1 cellular context compared by ENCODE assay signal in the genomic region with DNA sequence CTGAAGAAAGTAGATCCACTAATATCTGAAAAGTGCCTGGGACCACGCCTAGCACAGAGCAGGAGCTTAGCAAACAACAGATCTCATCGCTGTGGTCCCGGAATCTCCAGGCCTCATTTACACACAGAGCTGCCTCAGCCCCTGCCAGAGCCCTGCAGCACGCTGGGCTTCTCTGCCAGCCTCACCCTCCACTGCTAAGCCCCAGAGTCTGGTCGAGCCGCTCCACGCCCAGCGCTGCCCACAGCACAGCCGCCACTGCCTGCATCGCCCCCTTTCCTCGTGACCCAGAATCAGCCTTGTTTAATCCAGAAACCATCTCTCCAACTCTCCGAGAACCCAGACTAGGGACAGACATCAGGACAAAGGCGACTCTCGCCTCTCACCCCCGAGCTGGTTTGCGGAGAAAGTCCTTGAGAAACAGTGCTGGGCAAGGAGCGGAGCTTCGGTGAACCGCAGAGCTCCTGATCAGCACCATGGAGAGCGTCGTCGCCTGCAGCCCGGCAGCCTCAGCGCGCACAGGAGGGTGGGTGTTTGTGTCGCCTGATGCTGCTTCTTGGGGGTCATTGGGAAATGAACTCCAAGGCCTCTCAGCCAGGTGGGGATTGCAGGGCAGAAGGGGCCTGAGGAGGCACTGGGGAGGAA.
TF ChIP-seq lines count a peak whose summit lies in the region.

No MANE protein-coding gene starts in this region.

TF ChIP-seq in HepG2, 621 proteins besides CTCF, POLR2A, EP300 and RAD21 (continued from another document and continues in another):
- TF ChIP-seq ZNF275 (CRISPR knock-in tag; IDR thresholded peaks at IDR 0.05; ENCODE audit: borderline replicate concordance) (no peak), GABPA (IDR thresholded peaks at IDR 0.05; ENCODE audit: low read depth, low read length) (no peak), GABPA (CRISPR knock-in tag; IDR thresholded peaks at IDR 0.05; ENCODE audit: low read depth) (no peak), SNAI1 (CRISPR knock-in tag; IDR thresholded peaks at IDR 0.05; ENCODE audit: borderline replicate concordance) (no peak), HNF1B (CRISPR knock-in tag; IDR thresholded peaks at IDR 0.05) (no peak), SKI (IDR thresholded peaks at IDR 0.05; ENCODE audit: partially characterized antibody) (no peak), ZNF12 (CRISPR knock-in tag; IDR thresholded peaks at IDR 0.05) (no peak), RBAK (CRISPR knock-in tag; IDR thresholded peaks at IDR 0.05) (no peak), RARA (CRISPR knock-in tag; IDR thresholded peaks at IDR 0.05) (no peak), REST (IDR thresholded peaks at IDR 0.05; ENCODE audit: borderline replicate concordance in 1 of 2, low read depth in 1 of 2, low read length in 2 of 2) (peak; percentile 96), ZFP41 (CRISPR knock-in tag; IDR thresholded peaks at IDR 0.05; ENCODE audit: borderline replicate concordance) (no peak), PREB (CRISPR knock-in tag; IDR thresholded peaks at IDR 0.05) (no peak), GATAD2A (CRISPR knock-in tag; IDR thresholded peaks at IDR 0.05) (no peak), ZNF441 (CRISPR knock-in tag; IDR thresholded peaks at IDR 0.05; ENCODE audit: borderline replicate concordance) (peak; percentile 41; the same call in 1 of the 2 replicates), SMAD9 (CRISPR knock-in tag; IDR thresholded peaks at IDR 0.05) (no peak), FOXM1 (CRISPR knock-in tag; IDR thresholded peaks at IDR 0.05) (no peak), ZBTB39 (CRISPR knock-in tag; IDR thresholded peaks at IDR 0.05) (no peak), ZNF496 (CRISPR knock-in tag; IDR thresholded peaks at IDR 0.05; ENCODE audit: insufficient replicate concordance) (no peak), HNRNPL (IDR thresholded peaks at IDR 0.05; ENCODE audit: low read depth, low read length) (no peak), NFYB (CRISPR knock-in tag; IDR thresholded peaks at IDR 0.05) (no peak), MTA3 (CRISPR knock-in tag; IDR thresholded peaks at IDR 0.05) (no peak), ZC3H13 (CRISPR knock-in tag; IDR thresholded peaks at IDR 0.05) (peak; percentile 62; the same call in 1 of the 2 replicates), U2AF1 (optimal IDR thresholded peaks at IDR 0.05; ENCODE audit: low read depth, low read length) (no peak), ZBTB25 (CRISPR knock-in tag; IDR thresholded peaks at IDR 0.05) (0 out of 2 replicates have a peak, but pooled peaks have one; percentile 48), SMARCC2 (IDR thresholded peaks at IDR 0.05) (no peak), MYPOP (CRISPR knock-in tag; IDR thresholded peaks at IDR 0.05) (no peak), ZNF546 (CRISPR knock-in tag; conservative IDR thresholded peaks at IDR 0.05) (no peak), ZNF879 (CRISPR knock-in tag; IDR thresholded peaks at IDR 0.05) (no peak), HIVEP1 (CRISPR knock-in tag; IDR thresholded peaks at IDR 0.05) (no peak), NFKBIZ (CRISPR knock-in tag; IDR thresholded peaks at IDR 0.05) (no peak)
- TF ChIP-seq, protein P1, sequence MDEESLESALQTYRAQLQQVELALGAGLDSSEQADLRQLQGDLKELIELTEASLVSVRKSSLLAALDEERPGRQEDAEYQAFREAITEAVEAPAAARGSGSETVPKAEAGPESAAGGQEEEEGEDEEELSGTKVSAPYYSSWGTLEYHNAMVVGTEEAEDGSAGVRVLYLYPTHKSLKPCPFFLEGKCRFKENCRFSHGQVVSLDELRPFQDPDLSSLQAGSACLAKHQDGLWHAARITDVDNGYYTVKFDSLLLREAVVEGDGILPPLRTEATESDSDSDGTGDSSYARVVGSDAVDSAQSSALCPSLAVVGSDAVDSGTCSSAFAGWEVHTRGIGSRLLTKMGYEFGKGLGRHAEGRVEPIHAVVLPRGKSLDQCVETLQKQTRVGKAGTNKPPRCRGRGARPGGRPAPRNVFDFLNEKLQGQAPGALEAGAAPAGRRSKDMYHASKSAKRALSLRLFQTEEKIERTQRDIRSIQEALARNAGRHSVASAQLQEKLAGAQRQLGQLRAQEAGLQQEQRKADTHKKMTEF (CRISPR knock-in tag; IDR thresholded peaks at IDR 0.05): no peak
- TF ChIP-seq, protein P2, sequence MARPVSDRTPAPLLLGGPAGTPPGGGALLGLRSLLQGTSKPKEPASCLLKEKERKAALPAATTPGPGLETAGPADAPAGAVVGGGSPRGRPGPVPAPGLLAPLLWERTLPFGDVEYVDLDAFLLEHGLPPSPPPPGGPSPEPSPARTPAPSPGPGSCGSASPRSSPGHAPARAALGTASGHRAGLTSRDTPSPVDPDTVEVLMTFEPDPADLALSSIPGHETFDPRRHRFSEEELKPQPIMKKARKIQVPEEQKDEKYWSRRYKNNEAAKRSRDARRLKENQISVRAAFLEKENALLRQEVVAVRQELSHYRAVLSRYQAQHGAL (CRISPR knock-in tag; IDR thresholded peaks at IDR 0.05; ENCODE audit: not compliant biosample characterization): no peak
- TF ChIP-seq, protein P3, sequence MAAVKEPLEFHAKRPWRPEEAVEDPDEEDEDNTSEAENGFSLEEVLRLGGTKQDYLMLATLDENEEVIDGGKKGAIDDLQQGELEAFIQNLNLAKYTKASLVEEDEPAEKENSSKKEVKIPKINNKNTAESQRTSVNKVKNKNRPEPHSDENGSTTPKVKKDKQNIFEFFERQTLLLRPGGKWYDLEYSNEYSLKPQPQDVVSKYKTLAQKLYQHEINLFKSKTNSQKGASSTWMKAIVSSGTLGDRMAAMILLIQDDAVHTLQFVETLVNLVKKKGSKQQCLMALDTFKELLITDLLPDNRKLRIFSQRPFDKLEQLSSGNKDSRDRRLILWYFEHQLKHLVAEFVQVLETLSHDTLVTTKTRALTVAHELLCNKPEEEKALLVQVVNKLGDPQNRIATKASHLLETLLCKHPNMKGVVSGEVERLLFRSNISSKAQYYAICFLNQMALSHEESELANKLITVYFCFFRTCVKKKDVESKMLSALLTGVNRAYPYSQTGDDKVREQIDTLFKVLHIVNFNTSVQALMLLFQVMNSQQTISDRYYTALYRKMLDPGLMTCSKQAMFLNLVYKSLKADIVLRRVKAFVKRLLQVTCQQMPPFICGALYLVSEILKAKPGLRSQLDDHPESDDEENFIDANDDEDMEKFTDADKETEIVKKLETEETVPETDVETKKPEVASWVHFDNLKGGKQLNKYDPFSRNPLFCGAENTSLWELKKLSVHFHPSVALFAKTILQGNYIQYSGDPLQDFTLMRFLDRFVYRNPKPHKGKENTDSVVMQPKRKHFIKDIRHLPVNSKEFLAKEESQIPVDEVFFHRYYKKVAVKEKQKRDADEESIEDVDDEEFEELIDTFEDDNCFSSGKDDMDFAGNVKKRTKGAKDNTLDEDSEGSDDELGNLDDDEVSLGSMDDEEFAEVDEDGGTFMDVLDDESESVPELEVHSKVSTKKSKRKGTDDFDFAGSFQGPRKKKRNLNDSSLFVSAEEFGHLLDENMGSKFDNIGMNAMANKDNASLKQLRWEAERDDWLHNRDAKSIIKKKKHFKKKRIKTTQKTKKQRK (IDR thresholded peaks at IDR 0.05; ENCODE audit: low read length): no peak
- TF ChIP-seq, protein P4, sequence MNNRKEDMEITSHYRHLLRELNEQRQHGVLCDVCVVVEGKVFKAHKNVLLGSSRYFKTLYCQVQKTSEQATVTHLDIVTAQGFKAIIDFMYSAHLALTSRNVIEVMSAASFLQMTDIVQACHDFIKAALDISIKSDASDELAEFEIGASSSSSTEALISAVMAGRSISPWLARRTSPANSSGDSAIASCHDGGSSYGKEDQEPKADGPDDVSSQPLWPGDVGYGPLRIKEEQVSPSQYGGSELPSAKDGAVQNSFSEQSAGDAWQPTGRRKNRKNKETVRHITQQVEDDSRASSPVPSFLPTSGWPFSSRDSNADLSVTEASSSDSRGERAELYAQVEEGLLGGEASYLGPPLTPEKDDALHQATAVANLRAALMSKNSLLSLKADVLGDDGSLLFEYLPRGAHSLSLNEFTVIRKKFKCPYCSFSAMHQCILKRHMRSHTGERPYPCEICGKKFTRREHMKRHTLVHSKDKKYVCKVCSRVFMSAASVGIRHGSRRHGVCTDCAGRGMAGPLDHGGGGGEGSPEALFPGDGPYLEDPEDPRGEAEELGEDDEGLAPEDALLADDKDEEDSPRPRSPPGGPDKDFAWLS (CRISPR knock-in tag; IDR thresholded peaks at IDR 0.05; ENCODE audit: borderline replicate concordance): no peak
- TF ChIP-seq, protein P5, sequence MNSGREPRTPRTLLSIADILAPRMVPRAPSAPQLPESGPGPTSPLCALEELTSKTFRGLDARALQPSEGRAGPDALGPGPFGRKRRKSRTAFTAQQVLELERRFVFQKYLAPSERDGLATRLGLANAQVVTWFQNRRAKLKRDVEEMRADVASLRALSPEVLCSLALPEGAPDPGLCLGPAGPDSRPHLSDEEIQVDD (CRISPR knock-in tag; IDR thresholded peaks at IDR 0.05; ENCODE audit: borderline replicate concordance): no peak
